ENCODE assay signal across 8 cellular contexts in genomic region chr9:124659099-124659659, GRCh38.
DNase-seq lines count a peak whose midpoint lies in the region; ATAC-seq lines count a peak whose summit lies in the region.

No MANE protein-coding gene starts in this region.

- H3K36me3 ChIP-seq in subcutaneous abdominal adipose tissue (ENCODE audit: control insufficient read depth in 5 of 5, insufficient read depth in 5 of 5, low read length in 5 of 5): no peaks in the 10 kb centered on the region

- in situ Hi-C loops in ACHN (cut with HindIII; ENCODE audit: low pct_ligation_motif_present, low pct_unique_long_range_greater_than_20kb, low sequenced_read_pairs): no loop called here

- H3K27ac Mint-ChIP-seq in activated T-helper 17 cell treated with anti-CD3 and anti-CD28 coated beads, Interleukin-2, amount 50 U/mL, for 72 hours: peak overlapping the region; percentile 86
- peak overlapping the region; percentile 58 to 96 (median 90) for H3K27ac Mint-ChIP-seq in naive B cell

- no peaks in the 10 kb centered on the region for H3K36me3 Mint-ChIP-seq in activated T-helper 17 cell treated with anti-CD3 and anti-CD28 coated beads, Interleukin-2, amount 50 U/mL, for 72 hours (ENCODE audit: low read depth)
- H3K36me3 Mint-ChIP-seq in naive B cell: no peaks in the 10 kb centered on the region

- peak; percentile 39 for ATAC-seq in GM18519 (IDR thresholded peaks at IDR 0.05; ENCODE audit: low FRiP score, unreplicated experiment)
- peak; percentile 61 for ATAC-seq in activated T-helper 17 cell treated with anti-CD3 and anti-CD28 coated beads, Interleukin-2, amount 50 U/mL, for 72 hours (replicated peaks)
- ATAC-seq in naive B cell (ENCODE audit: low read depth in 2 of 2): peak; percentile 49 to 65

- H3K4me3 Mint-ChIP-seq in activated T-helper 17 cell treated with anti-CD3 and anti-CD28 coated beads, Interleukin-2, amount 50 U/mL, for 72 hours: peak overlapping the region; percentile 86
- H3K4me3 Mint-ChIP-seq in naive B cell: peak overlapping the region; percentile 93 to 99 (median 96)

- H3K27me3 Mint-ChIP-seq in activated T-helper 17 cell treated with anti-CD3 and anti-CD28 coated beads, Interleukin-2, amount 50 U/mL, for 72 hours: peaks cover 27% of the 10 kb centered on the region
- no peaks in the 10 kb centered on the region for H3K27me3 Mint-ChIP-seq in naive B cell

- H3K4me1 Mint-ChIP-seq in activated T-helper 17 cell treated with anti-CD3 and anti-CD28 coated beads, Interleukin-2, amount 50 U/mL, for 72 hours: peaks cover 5% of the 10 kb centered on the region
- peaks cover 12 to 37% (median 14%) of the 10 kb centered on the region in 3 donors for H3K4me1 Mint-ChIP-seq in naive B cell

- DNase-seq in ACHN (peak; percentile 93), HK-2 (ENCODE audit: unreplicated experiment) (peak; percentile 96), NOMO-1 (lab: John Stamatoyannopoulos, UW; ENCODE audit: unreplicated experiment in 2 of 2) (peak; percentile 61 to 67), fibroblast of peridontal ligament (ENCODE audit: extremely low read depth) (peak; percentile 96), naive B cell (peak; percentile 44)

- peak overlapping the region; percentile 60 to 74 (median 67) for H3K9ac ChIP-seq in subcutaneous abdominal adipose tissue (ENCODE audit: low read length in 5 of 5)

- H3K9me3 ChIP-seq in subcutaneous abdominal adipose tissue (ENCODE audit: control insufficient read depth in 5 of 5, low read length in 5 of 5): no peaks in the 10 kb centered on the region

- H3K4me1 ChIP-seq in subcutaneous abdominal adipose tissue (ENCODE audit: control insufficient read depth in 5 of 5, insufficient read depth in 5 of 5, low read length in 5 of 5): peaks cover 0 to 31% (median 25%) of the 10 kb centered on the region in 5 donors

- H3K4me3 ChIP-seq in subcutaneous abdominal adipose tissue (ENCODE audit: low read depth in 1 of 5, low read length in 5 of 5): peak overlapping the region; percentile 62 to 92 (median 80)

- no peaks in the 10 kb centered on the region for H3K27me3 ChIP-seq in subcutaneous abdominal adipose tissue (ENCODE audit: control insufficient read depth in 5 of 5, insufficient read depth in 4 of 5, low read length in 5 of 5)

- H3K9me3 Mint-ChIP-seq in activated T-helper 17 cell treated with anti-CD3 and anti-CD28 coated beads, Interleukin-2, amount 50 U/mL, for 72 hours: no peaks in the 10 kb centered on the region
- no peaks in the 10 kb centered on the region for H3K9me3 Mint-ChIP-seq in naive B cell

- H3K27ac ChIP-seq in subcutaneous abdominal adipose tissue (ENCODE audit: low read depth, low read length): peak overlapping the region; percentile 65

Comparison
In these comparisons a context has a peak if more than half of its experiments do, and no peak if none do; other contexts are left out.
1. Peak in every context shown above with its lines: DNase-seq, ATAC-seq, H3K4me3 ChIP-seq and H3K27ac ChIP-seq.
2. DNase-seq: peak in every context shown above with its lines; median percentile 96 in HK-2; 96 in fibroblast of peridontal ligament; 93 in ACHN; 64 in NOMO-1; 44 in naive B cell.